8 cellular contexts compared by ENCODE assay signal in genomic region chr19:19662344-19662743, GRCh38. TPM values are rescaled to one million over a fixed set of nuclear protein-coding genes. Genes with fewer than 3 reads are reported as not detected.
A peak's percentile ranks its signal among the peaks of the same experiment; 100 is the strongest.
DNase-seq lines count a peak whose midpoint lies in the region; ATAC-seq, FAIRE-seq and TF ChIP-seq lines count a peak whose summit lies in the region.

No MANE protein-coding gene starts in this region.

- H3K36me3 Mint-ChIP-seq in naive thymus-derived CD4-positive, alpha-beta T cell = peaks cover 0 to 44% (median 11%) of the 10 kb centered on the region in 5 donors

- H3K4me3 ChIP-seq in AG10803 (ENCODE audit: low read length) = peak overlapping the region; percentile 99
- no peak overlapping the region for H3K4me3 ChIP-seq in KMS-11 (IDR thresholded peaks at IDR 0.05; ENCODE audit: insufficient read depth, low read depth, low read length)
- H3K4me3 ChIP-seq in colonic mucosa = peak overlapping the region; percentile 80
- peak overlapping the region; percentile 96 for H3K4me3 ChIP-seq in naive thymus-derived CD4-positive, alpha-beta T cell (ENCODE audit: low read length)
- H3K4me3 ChIP-seq in thyroid gland (replicated peaks in 1 of 3) = peak overlapping the region in 1 of 3 donors; percentile 89

- H3K9ac ChIP-seq in KMS-11 (peak overlapping the region; percentile 95; the same call in 1 of the 2 replicates), colonic mucosa (ENCODE audit: low read depth in 2 of 2, low read length in 2 of 2) (peak overlapping the region in 1 of 2 donors; percentile 91)

- WGBS in thyroid gland, 2 donors = 69 to 79% methylated on average over 8 of the region's 8 CpGs

- H3K4me1 Mint-ChIP-seq in naive thymus-derived CD4-positive, alpha-beta T cell = peaks cover 19 to 36% (median 25%) of the 10 kb centered on the region in 7 donors

- CTCF ChIA-PET in naive thymus-derived CD4-positive, alpha-beta T cell (lab: Charles Lee) = interaction anchor here (1.0 to 1.2 kb wide), 2 partner anchors 11 to 130 kb away, joined by 3 to 5 read pairs; no protein-coding TSS in a partner anchor

- H3K27ac Mint-ChIP-seq in naive thymus-derived CD4-positive, alpha-beta T cell = peak overlapping the region; percentile 86 to 99 (median 94)

- H3K4me2 ChIP-seq in KMS-11 = peak overlapping the region; percentile 62

- H3K27ac ChIP-seq in KMS-11 = peak overlapping the region; percentile 87; the same call in 1 of the 2 replicates
- H3K27ac ChIP-seq in colonic mucosa = no peak overlapping the region
- H3K27ac ChIP-seq in naive thymus-derived CD4-positive, alpha-beta T cell (ENCODE audit: low read depth, low read length) = peak overlapping the region; percentile 98
- no peak overlapping the region for H3K27ac ChIP-seq in thyroid gland

- H3K4me3 Mint-ChIP-seq in naive thymus-derived CD4-positive, alpha-beta T cell = peak overlapping the region; percentile 79 to 98 (median 93)

- H3K4me1 ChIP-seq in KMS-11 (ENCODE audit: low read depth, poor library complexity, severe bottlenecking) = peaks cover 18% of the 10 kb centered on the region
- no peaks in the 10 kb centered on the region for H3K4me1 ChIP-seq in colonic mucosa
- peaks cover 24 to 25% of the 10 kb centered on the region in 2 donors for H3K4me1 ChIP-seq in naive thymus-derived CD4-positive, alpha-beta T cell (ENCODE audit: control insufficient read depth in 2 of 2, insufficient read depth in 2 of 2, low read length in 2 of 2)
- peaks cover 17% of the 10 kb centered on the region in 2 donors for H3K4me1 ChIP-seq in thyroid gland

- no peaks in the 10 kb centered on the region for H3K27me3 Mint-ChIP-seq in naive thymus-derived CD4-positive, alpha-beta T cell

- no peak overlapping the region for H2AFZ ChIP-seq in KMS-11 (ENCODE audit: low read depth)

- peaks cover 33% of the 10 kb centered on the region for H3K79me2 ChIP-seq in KMS-11 (ENCODE audit: insufficient read depth, low read depth)

- TF ChIP-seq POLR2A in thyroid gland (IDR thresholded peaks at IDR 0.05) = no peak

- POLR2A ChIA-PET in naive thymus-derived CD4-positive, alpha-beta T cell (lab: Charles Lee) = interaction anchor here (0.7 to 3.9 kb wide), 13 partner anchors 10 to 238 kb away, joined by 3 to 20 read pairs (median 6); partner anchors contain the start of genes GMIP, TSSK6, ZNF253 and ZNF93

- H3K27me3 ChIP-seq in KMS-11 (ENCODE audit: insufficient read depth, low read depth) = no peaks in the 10 kb centered on the region
- no peaks in the 10 kb centered on the region for H3K27me3 ChIP-seq in colonic mucosa
- H3K27me3 ChIP-seq in naive thymus-derived CD4-positive, alpha-beta T cell (ENCODE audit: control insufficient read depth in 2 of 2, insufficient read depth in 2 of 2, low read length in 2 of 2) = no peaks in the 10 kb centered on the region
- no peaks in the 10 kb centered on the region for H3K27me3 ChIP-seq in thyroid gland

- no peak for ATAC-seq in naive thymus-derived CD4-positive, alpha-beta T cell

- H3K36me3 ChIP-seq in KMS-11 (ENCODE audit: insufficient read depth) = 0 out of 2 replicates have a peak, but pooled peaks cover 3% of the 10 kb centered on the region
- H3K36me3 ChIP-seq in colonic mucosa = peaks cover 8% of the 10 kb centered on the region
- peaks cover under 1 to 40% (median 11%) of the 10 kb centered on the region in 3 experiments for H3K36me3 ChIP-seq in naive thymus-derived CD4-positive, alpha-beta T cell (ENCODE audit: control insufficient read depth in 2 of 3, insufficient read depth in 3 of 3, low read length in 3 of 3)
- H3K36me3 ChIP-seq in thyroid gland = peaks cover 15 to 21% of the 10 kb centered on the region in 2 donors

- DNase-seq in AG10803 (ENCODE audit: low read depth) (no peak), colonic mucosa (no peak), HPDE6-E6E7 (ENCODE audit: extremely low spot score) (no peak), D721Med (ENCODE audit: insufficient read length, low spot score) (no peak), nucleus accumbens (lab: John Stamatoyannopoulos, UW) (no peak), thyroid gland (no peak)
- DNase-seq in naive thymus-derived CD4-positive, alpha-beta T cell = no peak

- intact Hi-C loops in colonic mucosa (cut with DNase I) (no loop called here), thyroid gland (cut with DNase I) (no loop called here)
- intact Hi-C loops in naive thymus-derived CD4-positive, alpha-beta T cell (cut with micrococcal nuclease) = loop anchor here (2.0 to 10.0 kb wide), 9 partner anchors 34 to 902 kb away; partner anchors contain the start of genes BORCS8 (in 1 of the 2), GATAD2A (in 1 of the 2), LPAR2 (in 1 of the 2) and PBX4 (in 1 of the 2)

- TF ChIP-seq CTCF in AG10803 (conservative IDR thresholded peaks at IDR 0.05; ENCODE audit: low read length) = no peak
- no peak for TF ChIP-seq CTCF in KMS-11 (conservative IDR thresholded peaks at IDR 0.05; ENCODE audit: low read depth, low read length)
- no peak for TF ChIP-seq CTCF in colonic mucosa (IDR thresholded peaks at IDR 0.05)
- TF ChIP-seq CTCF in D721Med (IDR thresholded peaks at IDR 0.05; ENCODE audit: insufficient read depth, missing control alignments) = no peak
- no peak for TF ChIP-seq CTCF in thyroid gland (IDR thresholded peaks at IDR 0.05)

- H3K9me3 Mint-ChIP-seq in naive thymus-derived CD4-positive, alpha-beta T cell = peaks cover 0 to 4% (median 0%) of the 10 kb centered on the region in 11 donors

- no peaks in the 10 kb centered on the region for H3K9me3 ChIP-seq in colonic mucosa
- H3K9me3 ChIP-seq in naive thymus-derived CD4-positive, alpha-beta T cell (ENCODE audit: control insufficient read depth in 2 of 3, low read length in 3 of 3) = no peaks in the 10 kb centered on the region
- no peaks in the 10 kb centered on the region for H3K9me3 ChIP-seq in thyroid gland

- no peak for FAIRE-seq in D721Med (lab: Jason Lieb, UNC)

- H4K20me1 ChIP-seq in KMS-11 (ENCODE audit: insufficient read depth) = no peaks in the 10 kb centered on the region

RNA-seq across cellular contexts. Expression of gene ATP13A1, which starts 1.1 kb away (rescaled TPM):
- total RNA-seq in colonic mucosa (10 to 100 TPM; 46.0 to 77.4 TPM), thyroid gland (100 to 1,000 TPM in 3 of 4 donors, 10 to 100 TPM in 1; 97.3 to 293 (median 129) TPM)
- 100 to 1,000 TPM in 2 of 5 experiments, 10 to 100 TPM in 3; 86.5 to 138 (median 98.9) TPM for total RNA-seq in naive thymus-derived CD4-positive, alpha-beta T cell
- polyA plus RNA-seq in naive thymus-derived CD4-positive, alpha-beta T cell = 10 to 100 TPM; 22.2 to 52.7 TPM

RNA-seq across cellular contexts. Expression of gene ZNF101, which starts 6.3 kb away (rescaled TPM):
- total RNA-seq in colonic mucosa (10 to 100 TPM; 13.9 to 15.9 TPM), thyroid gland (10 to 100 TPM in 2 of 4 donors, 1 to 10 TPM in 2; 6.9 to 13.4 (median 11.3) TPM)
- 100 to 1,000 TPM in 2 of 5 experiments, 10 to 100 TPM in 3; 67.8 to 202 (median 74.9) TPM for total RNA-seq in naive thymus-derived CD4-positive, alpha-beta T cell
- polyA plus RNA-seq in naive thymus-derived CD4-positive, alpha-beta T cell = 100 to 1,000 TPM; 113 to 143 TPM

RNA-seq across cellular contexts. Expression of gene GMIP, which starts 18.9 kb away (rescaled TPM):
- total RNA-seq in colonic mucosa (10 to 100 TPM; 31.4 to 32.2 TPM), thyroid gland (10 to 100 TPM; 12.9 to 23.5 (median 17.3) TPM)
- total RNA-seq in naive thymus-derived CD4-positive, alpha-beta T cell = 100 to 1,000 TPM in 3 of 5 experiments, 10 to 100 TPM in 2; 97.2 to 141 (median 109) TPM
- 10 to 100 TPM; 32.9 to 68.6 TPM for polyA plus RNA-seq in naive thymus-derived CD4-positive, alpha-beta T cell

RNA-seq across cellular contexts. Expression of gene LPAR2, which starts 34.3 kb away (rescaled TPM):
- total RNA-seq in colonic mucosa (10 to 100 TPM; 16.6 to 22.6 TPM), thyroid gland (10 to 100 TPM; 10.2 to 35.2 (median 22.9) TPM)
- 10 to 100 TPM; 64.4 to 91.7 (median 75.0) TPM for total RNA-seq in naive thymus-derived CD4-positive, alpha-beta T cell
- 10 to 100 TPM; 16.5 to 43.2 TPM for polyA plus RNA-seq in naive thymus-derived CD4-positive, alpha-beta T cell

RNA-seq across cellular contexts. Expression of gene PBX4, which starts 43.9 kb away (rescaled TPM):
- 1 to 10 TPM; 2.3 to 4.9 TPM for total RNA-seq in colonic mucosa
- total RNA-seq in naive thymus-derived CD4-positive, alpha-beta T cell = 10 to 100 TPM; 22.6 to 42.7 (median 42.0) TPM
- polyA plus RNA-seq in naive thymus-derived CD4-positive, alpha-beta T cell = 1 to 10 TPM; 3.8 to 9.2 TPM
- total RNA-seq in thyroid gland = 10 to 100 TPM; 22.5 to 62.4 (median 38.4) TPM

Comparison
In these comparisons a context has a peak if more than half of its experiments do, and no peak if none do; other contexts are left out.
1. H3K27ac ChIP-seq: peak in KMS-11 (single experiment) and naive thymus-derived CD4-positive, alpha-beta T cell (single experiment); none in colonic mucosa (single experiment) and thyroid gland (0 of 3).
2. RNA of gene ZNF101, which starts 6.3 kb away (total RNA-seq): 67.8 to 202 TPM in naive thymus-derived CD4-positive, alpha-beta T cell; 13.9 to 15.9 TPM in colonic mucosa and 6.9 to 13.4 TPM in thyroid gland; every median in the first group is over 4 times any median in the second.
3. intact Hi-C loops: an anchor here in naive thymus-derived CD4-positive, alpha-beta T cell (2.0 to 10.0 kb wide); none called in colonic mucosa and thyroid gland.